Comparison of ENCODE assay signal across 8 cellular contexts in the genomic region with DNA sequence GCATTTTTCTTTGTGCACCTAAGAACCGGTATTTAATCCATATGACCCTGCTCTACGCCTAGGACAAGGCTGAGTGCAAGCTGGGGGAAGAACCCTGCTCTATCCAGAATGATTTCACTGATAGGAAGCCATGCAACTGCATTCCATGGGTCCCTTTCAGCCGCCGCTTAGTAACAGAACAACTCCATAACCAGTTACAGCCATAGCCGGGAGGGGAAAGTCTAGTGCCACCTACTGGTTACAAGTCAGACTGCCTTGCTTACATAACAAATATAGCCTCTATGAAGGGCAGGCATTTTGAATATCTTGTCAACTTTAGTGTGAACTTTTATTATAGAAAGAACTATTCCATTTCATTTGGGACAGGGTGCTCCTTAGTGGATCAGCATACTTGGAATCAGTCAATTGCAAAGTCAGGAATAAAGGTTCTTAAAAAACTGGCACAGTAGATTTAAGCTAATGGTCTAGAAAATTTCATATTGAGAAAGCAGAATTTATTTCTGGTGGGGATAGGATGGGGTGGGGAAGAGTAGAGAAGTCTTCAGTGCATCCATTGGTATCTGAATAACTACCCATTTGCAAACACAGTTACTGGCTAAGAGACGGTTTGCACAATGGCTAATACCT.
DNase-seq lines count a peak whose midpoint lies in the region; ATAC-seq and TF ChIP-seq lines count a peak whose summit lies in the region.

No MANE protein-coding gene starts in this region.

- H3K27me3 Mint-ChIP-seq in brain: peaks cover under 1% of the 10 kb centered on the region

- H3K4me3 Mint-ChIP-seq in brain: no peak overlapping the region

- peak overlapping the region in 2 of 5 experiments; percentile 56 to 76 for H3K27ac Mint-ChIP-seq in brain

- ATAC-seq in GM21367 (IDR thresholded peaks at IDR 0.05; ENCODE audit: unreplicated experiment) (peak; percentile 95), HG03558 (IDR thresholded peaks at IDR 0.05; ENCODE audit: extremely low read depth, unreplicated experiment) (peak; percentile 93), SK-N-SH treated with all-trans-retinoic acid at 6 μM for 48 hours (0 out of 3 replicates have a peak, but pooled peaks have one; percentile 28)

- H3K36me3 Mint-ChIP-seq in brain: no peaks in the 10 kb centered on the region

- peak; percentile 65 for DNase-seq in DMS 273 (lab: John Stamatoyannopoulos, UW; ENCODE audit: unreplicated experiment)
- DNase-seq in DMS 273 treated with DMSO at 0.1 percent for 48 hours (lab: John Stamatoyannopoulos, UW): no peak
- peak; percentile 83 for DNase-seq in islet precursor cell
- peak; percentile 27 to 31 for DNase-seq in stimulated activated CD4-positive, alpha-beta T cell treated with anti-CD3 and anti-CD28 coated beads, Interleukin-2, amount 100 ng/mL, for 48 hours

- H3K9me3 Mint-ChIP-seq in brain: no peaks in the 10 kb centered on the region

- TF ChIP-seq CTCF in brain (conservative IDR thresholded peaks at IDR 0.05): peak; percentile 66 to 80

- H3K4me1 Mint-ChIP-seq in brain: peaks cover 39% of the 10 kb centered on the region

TF ChIP-seq in SK-N-SH treated with all-trans-retinoic acid at 6 μM for 48 hours, 23 proteins besides CTCF, POLR2A, EP300 and RAD21:
- no peak for TF ChIP-seq ISL1 (CRISPR knock-in tag; IDR thresholded peaks at IDR 0.05)
- TF ChIP-seq ZC3H10 (CRISPR knock-in tag; IDR thresholded peaks at IDR 0.05): no peak
- no peak for TF ChIP-seq ZNF8 (CRISPR knock-in tag; IDR thresholded peaks at IDR 0.05)
- TF ChIP-seq BACH2 (CRISPR knock-in tag; IDR thresholded peaks at IDR 0.05; ENCODE audit: borderline replicate concordance): no peak
- no peak for TF ChIP-seq CSDC2 (CRISPR knock-in tag; IDR thresholded peaks at IDR 0.05)
- no peak for TF ChIP-seq TCF4 (CRISPR knock-in tag; IDR thresholded peaks at IDR 0.05; ENCODE audit: borderline replicate concordance)
- no peak for TF ChIP-seq ZFP3 (CRISPR knock-in tag; IDR thresholded peaks at IDR 0.05)
- no peak for TF ChIP-seq GLIS3 (CRISPR knock-in tag; IDR thresholded peaks at IDR 0.05)
- TF ChIP-seq, protein P1, sequence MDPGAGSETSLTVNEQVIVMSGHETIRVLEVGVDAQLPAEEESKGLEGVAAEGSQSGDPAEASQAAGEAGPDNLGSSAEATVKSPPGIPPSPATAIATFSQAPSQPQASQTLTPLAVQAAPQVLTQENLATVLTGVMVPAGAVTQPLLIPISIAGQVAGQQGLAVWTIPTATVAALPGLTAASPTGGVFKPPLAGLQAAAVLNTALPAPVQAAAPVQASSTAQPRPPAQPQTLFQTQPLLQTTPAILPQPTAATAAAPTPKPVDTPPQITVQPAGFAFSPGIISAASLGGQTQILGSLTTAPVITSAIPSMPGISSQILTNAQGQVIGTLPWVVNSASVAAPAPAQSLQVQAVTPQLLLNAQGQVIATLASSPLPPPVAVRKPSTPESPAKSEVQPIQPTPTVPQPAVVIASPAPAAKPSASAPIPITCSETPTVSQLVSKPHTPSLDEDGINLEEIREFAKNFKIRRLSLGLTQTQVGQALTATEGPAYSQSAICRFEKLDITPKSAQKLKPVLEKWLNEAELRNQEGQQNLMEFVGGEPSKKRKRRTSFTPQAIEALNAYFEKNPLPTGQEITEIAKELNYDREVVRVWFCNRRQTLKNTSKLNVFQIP (CRISPR knock-in tag; IDR thresholded peaks at IDR 0.05; ENCODE audit: borderline replicate concordance, low read depth): no peak
- no peak for TF ChIP-seq ZFP30 (CRISPR knock-in tag; IDR thresholded peaks at IDR 0.05)
- TF ChIP-seq ZNF70 (CRISPR knock-in tag; IDR thresholded peaks at IDR 0.05): no peak
- no peak for TF ChIP-seq PPARA (CRISPR knock-in tag; IDR thresholded peaks at IDR 0.05; ENCODE audit: borderline replicate concordance)
- TF ChIP-seq SNAI2 (CRISPR knock-in tag; IDR thresholded peaks at IDR 0.05): no peak
- TF ChIP-seq, protein P2, sequence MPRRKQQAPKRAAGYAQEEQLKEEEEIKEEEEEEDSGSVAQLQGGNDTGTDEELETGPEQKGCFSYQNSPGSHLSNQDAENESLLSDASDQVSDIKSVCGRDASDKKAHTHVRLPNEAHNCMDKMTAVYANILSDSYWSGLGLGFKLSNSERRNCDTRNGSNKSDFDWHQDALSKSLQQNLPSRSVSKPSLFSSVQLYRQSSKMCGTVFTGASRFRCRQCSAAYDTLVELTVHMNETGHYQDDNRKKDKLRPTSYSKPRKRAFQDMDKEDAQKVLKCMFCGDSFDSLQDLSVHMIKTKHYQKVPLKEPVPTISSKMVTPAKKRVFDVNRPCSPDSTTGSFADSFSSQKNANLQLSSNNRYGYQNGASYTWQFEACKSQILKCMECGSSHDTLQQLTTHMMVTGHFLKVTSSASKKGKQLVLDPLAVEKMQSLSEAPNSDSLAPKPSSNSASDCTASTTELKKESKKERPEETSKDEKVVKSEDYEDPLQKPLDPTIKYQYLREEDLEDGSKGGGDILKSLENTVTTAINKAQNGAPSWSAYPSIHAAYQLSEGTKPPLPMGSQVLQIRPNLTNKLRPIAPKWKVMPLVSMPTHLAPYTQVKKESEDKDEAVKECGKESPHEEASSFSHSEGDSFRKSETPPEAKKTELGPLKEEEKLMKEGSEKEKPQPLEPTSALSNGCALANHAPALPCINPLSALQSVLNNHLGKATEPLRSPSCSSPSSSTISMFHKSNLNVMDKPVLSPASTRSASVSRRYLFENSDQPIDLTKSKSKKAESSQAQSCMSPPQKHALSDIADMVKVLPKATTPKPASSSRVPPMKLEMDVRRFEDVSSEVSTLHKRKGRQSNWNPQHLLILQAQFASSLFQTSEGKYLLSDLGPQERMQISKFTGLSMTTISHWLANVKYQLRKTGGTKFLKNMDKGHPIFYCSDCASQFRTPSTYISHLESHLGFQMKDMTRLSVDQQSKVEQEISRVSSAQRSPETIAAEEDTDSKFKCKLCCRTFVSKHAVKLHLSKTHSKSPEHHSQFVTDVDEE (CRISPR knock-in tag; IDR thresholded peaks at IDR 0.05): no peak
- no peak for TF ChIP-seq OSR1 (CRISPR knock-in tag; IDR thresholded peaks at IDR 0.05)
- no peak for TF ChIP-seq TOX (CRISPR knock-in tag; IDR thresholded peaks at IDR 0.05; ENCODE audit: borderline replicate concordance)
- no peak for TF ChIP-seq ZNF565 (CRISPR knock-in tag; conservative IDR thresholded peaks at IDR 0.05; ENCODE audit: low read depth)
- TF ChIP-seq ARNTL (CRISPR knock-in tag; IDR thresholded peaks at IDR 0.05; ENCODE audit: borderline replicate concordance, low read depth): no peak
- TF ChIP-seq RARB (CRISPR knock-in tag; IDR thresholded peaks at IDR 0.05): no peak
- TF ChIP-seq, protein P3, sequence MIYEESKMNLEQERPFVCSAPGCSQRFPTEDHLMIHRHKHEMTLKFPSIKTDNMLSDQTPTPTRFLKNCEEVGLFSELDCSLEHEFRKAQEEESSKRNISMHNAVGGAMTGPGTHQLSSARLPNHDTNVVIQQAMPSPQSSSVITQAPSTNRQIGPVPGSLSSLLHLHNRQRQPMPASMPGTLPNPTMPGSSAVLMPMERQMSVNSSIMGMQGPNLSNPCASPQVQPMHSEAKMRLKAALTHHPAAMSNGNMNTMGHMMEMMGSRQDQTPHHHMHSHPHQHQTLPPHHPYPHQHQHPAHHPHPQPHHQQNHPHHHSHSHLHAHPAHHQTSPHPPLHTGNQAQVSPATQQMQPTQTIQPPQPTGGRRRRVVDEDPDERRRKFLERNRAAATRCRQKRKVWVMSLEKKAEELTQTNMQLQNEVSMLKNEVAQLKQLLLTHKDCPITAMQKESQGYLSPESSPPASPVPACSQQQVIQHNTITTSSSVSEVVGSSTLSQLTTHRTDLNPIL (CRISPR knock-in tag; IDR thresholded peaks at IDR 0.05; ENCODE audit: low read depth): no peak

Comparison
In these comparisons a context has a peak if more than half of its experiments do, and no peak if none do; other contexts are left out.
1. ATAC-seq: peak in every context shown above with its lines; median percentile 95 in GM21367; 93 in HG03558; 28 in SK-N-SH treated with all-trans-retinoic acid at 6 μM for 48 hours.